In the genomic region with DNA sequence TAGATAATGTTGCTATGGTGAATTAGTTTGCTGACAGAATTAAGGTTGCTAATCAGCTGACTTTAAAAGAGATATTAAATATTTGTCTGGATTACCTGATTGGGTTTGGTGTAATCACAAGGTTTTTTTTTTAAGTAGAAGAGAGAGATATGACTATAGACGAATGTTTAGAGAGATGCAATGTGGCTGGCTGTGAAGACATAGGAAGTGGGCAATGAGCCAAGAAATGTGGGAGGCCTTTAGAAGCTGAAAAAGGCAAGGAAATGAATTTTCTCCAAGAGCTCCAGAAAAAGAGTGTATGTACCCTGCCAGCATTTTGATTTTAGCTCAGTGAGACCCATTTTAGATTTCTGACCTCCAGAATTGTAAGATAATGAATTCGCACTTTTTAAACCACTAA, we compare ENCODE assay signal across 18 cellular contexts.
DNase-seq lines count a peak whose midpoint lies in the region; TF ChIP-seq lines count a peak whose summit lies in the region.
"Had no signal": no experiment of that assay in that cellular context is flagged by ENCODE, and none has a peak within 500 bp of the region (broad histone marks: within the 10 kb centered on the region; RNA-seq: fewer than 3 reads in every experiment).

No MANE protein-coding gene starts in this region.

- no peaks in the 10 kb centered on the region for H3K36me3 Mint-ChIP-seq in activated CD4-positive, alpha-beta memory T cell treated with anti-CD3 and anti-CD28 coated beads for 36 hours
- H3K36me3 Mint-ChIP-seq: CD14-positive monocyte had no signal

- H3K27ac Mint-ChIP-seq in activated CD4-positive, alpha-beta memory T cell treated with anti-CD3 and anti-CD28 coated beads for 36 hours = no peak overlapping the region
- H3K27ac Mint-ChIP-seq: CD14-positive monocyte, H9 had no signal

- DNase-seq in NCI-H345 (lab: John Stamatoyannopoulos, UW) (peak; percentile 22), NCI-H345 treated with DMSO at 0.1 percent for 48 hours (lab: John Stamatoyannopoulos, UW; ENCODE audit: unreplicated experiment) (no peak), BE2C (peak; percentile 19), OCI-M1 (lab: John Stamatoyannopoulos, UW) (peak; percentile 13), iris pigment epithelial cell (ENCODE audit: low read depth) (peak; percentile 21), cerebellar cortex (ENCODE audit: low spot score) (no peak), NAMALWA (ENCODE audit: low spot score) (no peak)
- no peak for DNase-seq in activated CD4-positive, alpha-beta memory T cell treated with anti-CD3 and anti-CD28 coated beads for 36 hours
- DNase-seq: DMS 273 treated with DMSO at 0.1 percent for 48 hours, H9, NCI-H1092 treated with DMSO at 0.1 percent for 48 hours, NCI-H1694, NCI-H2081 treated with DMSO at 0.1 percent for 48 hours, NCI-H2227 treated with DMSO at 0.1 percent for 48 hours, NCI-H526 treated with DMSO at 0.1 percent for 48 hours, SW 1271 had no signal

- H3K4me1 ChIP-seq in BE2C = no peaks in the 10 kb centered on the region

- H3K4me1 Mint-ChIP-seq in activated CD4-positive, alpha-beta memory T cell treated with anti-CD3 and anti-CD28 coated beads for 36 hours (ENCODE audit: low read depth) = no peaks in the 10 kb centered on the region
- H3K4me1 Mint-ChIP-seq: CD14-positive monocyte had no signal

- no peak for TF ChIP-seq CTCF in BE2C (IDR thresholded peaks at IDR 0.05; ENCODE audit: low read depth, low read length)

- CTCF ChIA-PET in activated CD4-positive, alpha-beta memory T cell treated with anti-CD3 and anti-CD28 coated beads for 36 hours (lab: Charles Lee) = interaction anchor here (0.6 kb wide), 1 partner anchor 1163 kb away, joined by 3 read pairs; no protein-coding TSS in a partner anchor

- H3K4me3 ChIP-seq in BE2C (ENCODE audit: low read depth, low read length) = no peak overlapping the region
- H3K4me3 ChIP-seq: GM12878 had no signal

- H3K4me3 Mint-ChIP-seq in activated CD4-positive, alpha-beta memory T cell treated with anti-CD3 and anti-CD28 coated beads for 36 hours = no peak overlapping the region
- H3K4me3 Mint-ChIP-seq: CD14-positive monocyte, H9 had no signal

- H3K9me3 Mint-ChIP-seq in activated CD4-positive, alpha-beta memory T cell treated with anti-CD3 and anti-CD28 coated beads for 36 hours = peaks cover 9% of the 10 kb centered on the region

- H3K9me3 ChIP-seq in BE2C = peaks cover 4% of the 10 kb centered on the region; the same call in 1 of the 2 replicates

- intact Hi-C loops in activated CD4-positive, alpha-beta memory T cell treated with anti-CD3 and anti-CD28 coated beads for 36 hours (cut with micrococcal nuclease) = no loop called here

- H3K27me3 ChIP-seq in BE2C = no peaks in the 10 kb centered on the region

- H3K27me3 Mint-ChIP-seq in activated CD4-positive, alpha-beta memory T cell treated with anti-CD3 and anti-CD28 coated beads for 36 hours = no peaks in the 10 kb centered on the region

- POLR2A ChIA-PET in activated CD4-positive, alpha-beta memory T cell treated with anti-CD3 and anti-CD28 coated beads for 36 hours (lab: Charles Lee) = no interaction called here

- H3K36me3 ChIP-seq in BE2C = no peaks in the 10 kb centered on the region

Comparison
In these comparisons a context has a peak if more than half of its experiments do, and no peak if none do; other contexts are left out.
1. DNase-seq: peak in NCI-H345 (single experiment), BE2C (single experiment), OCI-M1 (single experiment) and iris pigment epithelial cell (single experiment); none in NCI-H345 treated with DMSO at 0.1 percent for 48 hours (single experiment), cerebellar cortex (single experiment), activated CD4-positive, alpha-beta memory T cell treated with anti-CD3 and anti-CD28 coated beads for 36 hours (single experiment) and NAMALWA (single experiment).